Comparison of ENCODE assay signal across 8 cellular contexts in the genomic region with DNA sequence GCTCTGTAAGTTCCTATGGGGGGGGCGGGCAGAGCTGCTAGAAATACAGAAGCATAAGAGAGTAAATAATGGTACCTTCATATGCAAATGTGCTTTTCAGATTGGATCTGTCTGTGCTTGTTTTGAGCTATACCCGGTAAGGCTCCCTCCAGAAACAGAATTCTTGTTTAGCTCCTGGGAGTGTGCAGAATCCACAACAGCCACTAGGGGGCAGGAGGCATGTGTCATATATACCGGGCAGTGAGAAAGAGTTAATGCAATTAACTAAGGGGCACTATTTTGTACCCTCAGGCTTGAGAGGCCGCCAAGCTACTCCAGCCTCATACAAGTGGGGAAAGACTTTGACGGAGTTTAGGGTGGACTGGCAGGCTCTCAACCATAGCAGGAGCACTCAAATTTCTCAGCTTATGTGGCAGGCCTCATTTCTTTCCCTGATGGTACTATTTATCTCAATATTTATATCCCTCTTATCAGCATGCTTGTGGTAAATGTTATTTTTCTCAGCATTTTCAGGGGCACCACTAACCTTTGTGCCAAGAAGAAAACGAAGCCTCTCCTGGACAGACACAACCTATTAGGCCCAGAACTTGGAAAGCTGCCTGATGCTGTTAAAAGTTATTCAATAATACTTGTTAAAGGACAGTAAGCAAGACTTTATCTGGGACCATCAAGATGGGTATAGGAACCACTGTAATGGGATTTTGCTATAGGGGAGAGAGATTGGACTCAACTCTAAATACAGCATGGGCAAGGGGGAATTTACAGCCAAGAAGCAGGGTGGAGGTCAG. TPM values are rescaled to one million over a fixed set of nuclear protein-coding genes. Genes with fewer than 3 reads are reported as not detected.
A peak's percentile ranks its signal among the peaks of the same experiment; 100 is the strongest.
DNase-seq lines count a peak whose midpoint lies in the region; ATAC-seq and TF ChIP-seq lines count a peak whose summit lies in the region.

No MANE protein-coding gene starts in this region.

- H3K9me3 Mint-ChIP-seq in activated T-cell treated with anti-CD3 and anti-CD28 coated beads, Interleukin-2, amount 50 U/mL, for 72 hours = no peaks in the 10 kb centered on the region

- no peaks in the 10 kb centered on the region for H3K27me3 Mint-ChIP-seq in activated T-cell treated with anti-CD3 and anti-CD28 coated beads, Interleukin-2, amount 50 U/mL, for 72 hours (ENCODE audit: low read depth)

- no peak overlapping the region for H3K4me3 ChIP-seq in fibroblast of the aortic adventitia (ENCODE audit: low read depth, low read length)
- no peak overlapping the region for H3K4me3 ChIP-seq in thoracic aorta

- ATAC-seq in GM18873 (IDR thresholded peaks at IDR 0.05; ENCODE audit: low FRiP score, unreplicated experiment) = peak; percentile 69
- ATAC-seq in activated T-cell treated with anti-CD3 and anti-CD28 coated beads, Interleukin-2, amount 50 U/mL, for 72 hours (replicated peaks in 1 of 2) = peak; percentile 92 to 94
- peak; percentile 88 for ATAC-seq in thoracic aorta (ENCODE audit: insufficient number of reproducible peaks, low FRiP score, low read depth)

- no peaks in the 10 kb centered on the region for H3K9me3 ChIP-seq in thoracic aorta

- H3K36me3 Mint-ChIP-seq in activated T-cell treated with anti-CD3 and anti-CD28 coated beads, Interleukin-2, amount 50 U/mL, for 72 hours (ENCODE audit: insufficient read depth in 2 of 2) = no peaks in the 10 kb centered on the region

- peak overlapping the region in 1 of 2 donors; percentile 2 for H3K27ac ChIP-seq in thoracic aorta

- no peak overlapping the region for H3K27ac Mint-ChIP-seq in activated T-cell treated with anti-CD3 and anti-CD28 coated beads, Interleukin-2, amount 50 U/mL, for 72 hours

- H3K27me3 ChIP-seq in thoracic aorta (replicated peaks; ENCODE audit: insufficient read depth) = no peaks in the 10 kb centered on the region

- TF ChIP-seq CTCF in AG09319 (IDR thresholded peaks at IDR 0.05; ENCODE audit: low read depth, low read length) (peak; percentile 94), fibroblast of the aortic adventitia (IDR thresholded peaks at IDR 0.05; ENCODE audit: insufficient read depth, low read length) (peak; percentile 97), thoracic aorta (IDR thresholded peaks at IDR 0.05) (peak; percentile 95)

- peaks cover 0 to 9% of the 10 kb centered on the region in 2 donors for H3K4me1 ChIP-seq in thoracic aorta (ENCODE audit: control insufficient read depth in 1 of 2, low read depth in 2 of 2)

- no peaks in the 10 kb centered on the region for H3K36me3 ChIP-seq in thoracic aorta

- DNase-seq in AG09319 (ENCODE audit: extremely low read depth, low read depth) = no peak
- peak; percentile 77 for DNase-seq in RKO (ENCODE audit: low spot score)
- peak; percentile 79 for DNase-seq in activated T-cell treated with anti-CD3 and anti-CD28 coated beads, Interleukin-2, amount 50 U/mL, for 72 hours
- DNase-seq in fibroblast of the aortic adventitia (ENCODE audit: low read depth) = peak; percentile 81
- peak in 49 of 56 donors; percentile 11 to 90 (median 53) for DNase-seq in nucleus accumbens (lab: John Stamatoyannopoulos, UW)
- peak; percentile 57 for DNase-seq in thoracic aorta (ENCODE audit: low spot score)

- no peak overlapping the region for H3K4me3 Mint-ChIP-seq in activated T-cell treated with anti-CD3 and anti-CD28 coated beads, Interleukin-2, amount 50 U/mL, for 72 hours

- peak; percentile 76 for TF ChIP-seq RAD21 in Ishikawa (IDR thresholded peaks at IDR 0.05; ENCODE audit: low read depth)

- no peak for TF ChIP-seq EP300 in Ishikawa (IDR thresholded peaks at IDR 0.05; ENCODE audit: borderline replicate concordance)

- H3K4me1 Mint-ChIP-seq in activated T-cell treated with anti-CD3 and anti-CD28 coated beads, Interleukin-2, amount 50 U/mL, for 72 hours (ENCODE audit: low read depth) = peaks cover 7% of the 10 kb centered on the region

TF ChIP-seq in Ishikawa, 13 proteins besides CTCF, POLR2A, EP300 and RAD21:
- TF ChIP-seq USF1 (IDR thresholded peaks at IDR 0.05) (no peak), CEBPB (IDR thresholded peaks at IDR 0.05) (no peak), MAX (IDR thresholded peaks at IDR 0.05) (no peak; the same call in 1 of the 2 replicates), TEAD4 (IDR thresholded peaks at IDR 0.05) (no peak), REST (IDR thresholded peaks at IDR 0.05; ENCODE audit: low read depth) (no peak), NFIC (IDR thresholded peaks at IDR 0.05) (no peak), EGR1 (IDR thresholded peaks at IDR 0.05) (no peak), YY1 (IDR thresholded peaks at IDR 0.05; ENCODE audit: low read depth) (no peak), CREB1 (IDR thresholded peaks at IDR 0.05; ENCODE audit: low read depth) (no peak), TAF1 (IDR thresholded peaks at IDR 0.05; ENCODE audit: low read depth) (no peak), ZBTB7A (IDR thresholded peaks at IDR 0.05; ENCODE audit: low read depth) (no peak), FOXM1 (IDR thresholded peaks at IDR 0.05; ENCODE audit: borderline replicate concordance, low read depth) (no peak), TCF12 (IDR thresholded peaks at IDR 0.05; ENCODE audit: low read depth) (no peak)

RNA-seq across cellular contexts. Expression of gene CENPV, which starts 10.7 kb away (rescaled TPM):
- total RNA-seq in activated T-cell treated with anti-CD3 and anti-CD28 coated beads, Interleukin-2, amount 50 U/mL, for 72 hours = 10 to 100 TPM; 48.5 to 54.9 TPM
- total RNA-seq in fibroblast of the aortic adventitia (ENCODE audit: low replicate concordance) = 10.2 and 20.1 TPM in 2 replicates
- total RNA-seq in thoracic aorta = 10 to 100 TPM; 12.0 to 32.5 TPM

RNA-seq across cellular contexts. Expression of gene UBB, which starts 16.9 kb away (rescaled TPM):
- 1,000 to 10,000 TPM in 1 of 2 donors, 100 to 1,000 TPM in 1; 726 to 1,037 TPM for total RNA-seq in activated T-cell treated with anti-CD3 and anti-CD28 coated beads, Interleukin-2, amount 50 U/mL, for 72 hours
- 773 and 1,074 TPM in 2 replicates for total RNA-seq in fibroblast of the aortic adventitia (ENCODE audit: low replicate concordance)
- total RNA-seq in thoracic aorta = 100 to 1,000 TPM; 520 to 686 TPM

RNA-seq across cellular contexts. Expression of gene TRPV2, which starts 51.4 kb away (rescaled TPM):
- total RNA-seq in activated T-cell treated with anti-CD3 and anti-CD28 coated beads, Interleukin-2, amount 50 U/mL, for 72 hours = 10 to 100 TPM; 46.0 to 47.3 TPM
- 5.3 and 45.3 TPM in 2 replicates for total RNA-seq in fibroblast of the aortic adventitia (ENCODE audit: low replicate concordance)
- 10 to 100 TPM; 18.5 to 28.6 TPM for total RNA-seq in thoracic aorta
